Comparison of ENCODE assay signal across 8 cellular contexts in genomic region chr7:74083117-74083876, GRCh38. TPM values are rescaled to one million over a fixed set of nuclear protein-coding genes. Genes with fewer than 3 reads are reported as not detected.
DNase-seq lines count a peak whose midpoint lies in the region; ATAC-seq and TF ChIP-seq lines count a peak whose summit lies in the region.

Gene LIMK1 (plus strand): TSS chr7:74083804. CDS start chr7:74083991, 187 bp downstream.

- H3K79me2 ChIP-seq in MM.1S (ENCODE audit: low read length), result no peaks in the 10 kb centered on the region

- H3K4me3 ChIP-seq in MM.1S (ENCODE audit: low read length), result peak within 1 kb of the TSS; percentile 75
- H3K4me3 ChIP-seq in suprapubic skin, result peak within 1 kb of the TSS; percentile 83

- H3K9me3 ChIP-seq in MM.1S (replicated peaks; ENCODE audit: insufficient read depth, low read length), result no peaks in the 10 kb centered on the region
- H3K9me3 ChIP-seq in suprapubic skin, result no peaks in the 10 kb centered on the region

- H3K4me1 ChIP-seq in MM.1S (ENCODE audit: low read length), result no peaks in the 10 kb centered on the region
- H3K4me1 ChIP-seq in suprapubic skin, result peaks cover 27% of the 10 kb centered on the region

- H2AFZ ChIP-seq in MM.1S (ENCODE audit: low read length), result peak within 1 kb of the TSS; percentile 91

- H3F3A ChIP-seq in MM.1S (ENCODE audit: insufficient read depth, low read length), result no peaks in the 10 kb centered on the region

- peak; percentile 34 for ATAC-seq in SK-N-SH treated with all-trans-retinoic acid at 6 μM for 48 hours
- ATAC-seq in omental fat pad (ENCODE audit: low FRiP score), result peak; percentile 86

- H3K27me3 ChIP-seq in MM.1S (replicated peaks; ENCODE audit: insufficient read depth, low read length), result no peaks in the 10 kb centered on the region
- no peaks in the 10 kb centered on the region for H3K27me3 ChIP-seq in suprapubic skin

- H3K27ac ChIP-seq in MM.1S (ENCODE audit: low read length) (no peak within 1 kb of the TSS), suprapubic skin (peak within 1 kb of the TSS; percentile 79)

- TF ChIP-seq EP300 in suprapubic skin (IDR thresholded peaks at IDR 0.05), result no peak

- 54% methylated on average over 5 of the region's 71 CpGs for WGBS in suprapubic skin

- H3K9me2 ChIP-seq in MM.1S (replicated peaks; ENCODE audit: insufficient read depth, low read length), result no peaks in the 10 kb centered on the region

- H3K36me3 ChIP-seq in MM.1S (replicated peaks; ENCODE audit: insufficient read depth, low read length) (no peaks in the 10 kb centered on the region), suprapubic skin (no peaks in the 10 kb centered on the region)

- no peak for TF ChIP-seq POLR2A in suprapubic skin (IDR thresholded peaks at IDR 0.05)

- peak within 1 kb of the TSS; percentile 71 for H3K9ac ChIP-seq in MM.1S (ENCODE audit: low read length)

- TF ChIP-seq CTCF in MM.1S (IDR thresholded peaks at IDR 0.05; ENCODE audit: low read length) (no peak), omental fat pad (IDR thresholded peaks at IDR 0.05) (no peak), suprapubic skin (IDR thresholded peaks at IDR 0.05) (no peak)

- no peaks in the 10 kb centered on the region for H4K20me1 ChIP-seq in MM.1S (ENCODE audit: insufficient read depth, low read length)

- H3K4me2 ChIP-seq in MM.1S (ENCODE audit: low read depth, low read length), result peak within 1 kb of the TSS; percentile 95

- DNase-seq in EH (ENCODE audit: low read depth) (peak; percentile 83), GOT3 (lab: John Stamatoyannopoulos, UW) (peak; percentile 69), MM.1S (peak; percentile 76), glomerular endothelial cell (ENCODE audit: extremely low read depth, low read depth, low spot score) (no peak), omental fat pad (ENCODE audit: low spot score) (no peak), suprapubic skin (ENCODE audit: low spot score in 2 of 2) (peak; percentile 83 to 87)
- DNase-seq in activated naive CD4-positive, alpha-beta T cell treated with anti-CD3 and anti-CD28 coated beads, Interleukin-2, amount 50 U/mL, for 16 hours, result peak; percentile 81

TF ChIP-seq in SK-N-SH treated with all-trans-retinoic acid at 6 μM for 48 hours, 23 proteins besides CTCF, POLR2A, EP300 and RAD21:
- TF ChIP-seq, protein P1, sequence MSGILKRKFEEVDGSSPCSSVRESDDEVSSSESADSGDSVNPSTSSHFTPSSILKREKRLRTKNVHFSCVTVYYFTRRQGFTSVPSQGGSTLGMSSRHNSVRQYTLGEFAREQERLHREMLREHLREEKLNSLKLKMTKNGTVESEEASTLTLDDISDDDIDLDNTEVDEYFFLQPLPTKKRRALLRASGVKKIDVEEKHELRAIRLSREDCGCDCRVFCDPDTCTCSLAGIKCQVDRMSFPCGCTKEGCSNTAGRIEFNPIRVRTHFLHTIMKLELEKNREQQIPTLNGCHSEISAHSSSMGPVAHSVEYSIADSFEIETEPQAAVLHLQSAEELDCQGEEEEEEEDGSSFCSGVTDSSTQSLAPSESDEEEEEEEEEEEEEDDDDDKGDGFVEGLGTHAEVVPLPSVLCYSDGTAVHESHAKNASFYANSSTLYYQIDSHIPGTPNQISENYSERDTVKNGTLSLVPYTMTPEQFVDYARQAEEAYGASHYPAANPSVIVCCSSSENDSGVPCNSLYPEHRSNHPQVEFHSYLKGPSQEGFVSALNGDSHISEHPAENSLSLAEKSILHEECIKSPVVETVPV (CRISPR knock-in tag; IDR thresholded peaks at IDR 0.05), result no peak
- no peak for TF ChIP-seq TCF4 (CRISPR knock-in tag; IDR thresholded peaks at IDR 0.05; ENCODE audit: borderline replicate concordance)
- TF ChIP-seq ZFP30 (CRISPR knock-in tag; IDR thresholded peaks at IDR 0.05), result no peak
- TF ChIP-seq SNAI2 (CRISPR knock-in tag; IDR thresholded peaks at IDR 0.05), result no peak
- TF ChIP-seq PPARA (CRISPR knock-in tag; IDR thresholded peaks at IDR 0.05; ENCODE audit: borderline replicate concordance), result no peak

RNA-seq across cellular contexts. Expression of gene LIMK1, which starts in this region (rescaled TPM):
- total RNA-seq in glomerular endothelial cell (56.8 and 64.8 TPM in 2 replicates), omental fat pad (10 to 100 TPM; 10.4 to 31.0 (median 14.6) TPM), suprapubic skin (10 to 100 TPM; 12.8 to 21.5 (median 17.2) TPM)

Comparison
In these comparisons a context has a peak if more than half of its experiments do, and no peak if none do; other contexts are left out.
1. DNase-seq: peak in EH (single experiment), GOT3 (single experiment), MM.1S (single experiment), activated naive CD4-positive, alpha-beta T cell treated with anti-CD3 and anti-CD28 coated beads, Interleukin-2, amount 50 U/mL, for 16 hours (single experiment) and suprapubic skin (2 of 2); none in glomerular endothelial cell (single experiment) and omental fat pad (single experiment).